15 cellular contexts compared by ENCODE assay signal in genomic region chr16:11986521-11987057, GRCh38. TPM values are rescaled to one million over a fixed set of nuclear protein-coding genes. Genes with fewer than 3 reads are reported as not detected.
A peak's percentile ranks its signal among the peaks of the same experiment; 100 is the strongest.
DNase-seq lines count a peak whose midpoint lies in the region; ATAC-seq and TF ChIP-seq lines count a peak whose summit lies in the region.
"Had no signal": no experiment of that assay in that cellular context is flagged by ENCODE, and none has a peak within 500 bp of the region (broad histone marks: within the 10 kb centered on the region; RNA-seq: fewer than 3 reads in every experiment).

No MANE protein-coding gene starts in this region.

- no peaks in the 10 kb centered on the region for H3K9me3 Mint-ChIP-seq in nephron

- H3K4me1 Mint-ChIP-seq in nephron = peaks cover 10% of the 10 kb centered on the region

- DNase-seq in AG10803 (ENCODE audit: low read depth) (peak; percentile 52), NCI-H2171 (lab: John Stamatoyannopoulos, UW) (peak; percentile 26), choroid plexus epithelial cell (ENCODE audit: low read depth) (peak; percentile 72), NK-92 (lab: John Stamatoyannopoulos, UW; ENCODE audit: unreplicated experiment) (no peak), PC-3 (no peak)
- DNase-seq: C1 segment of cervical spinal cord, H7, Kasumi-1, NCI-H1105, NCI-H1694, NCI-H774 had no signal

- no peaks in the 10 kb centered on the region for H3K9me3 ChIP-seq in PC-3 (ENCODE audit: low read length)

- no peak for TF ChIP-seq CTCF in AG10803 (conservative IDR thresholded peaks at IDR 0.05; ENCODE audit: low read length)
- no peak for TF ChIP-seq CTCF in choroid plexus epithelial cell (conservative IDR thresholded peaks at IDR 0.05; ENCODE audit: low read depth, low read length)
- TF ChIP-seq CTCF in nephron (IDR thresholded peaks at IDR 0.05; ENCODE audit: unreplicated experiment in 3 of 3) = no peak
- no peak for TF ChIP-seq CTCF in PC-3 (conservative IDR thresholded peaks at IDR 0.05; ENCODE audit: low read depth, low read length)

- BruUV-seq in PC-3 (replicated peaks; lab: Mats Ljungman, UMichigan) = no TSS peak

- H3K9ac ChIP-seq in PC-3 (ENCODE audit: low read length) = no peak overlapping the region

- CTCF ChIA-PET in PC-3 (lab: Charles Lee) = no interaction called here

- H3K27ac Mint-ChIP-seq in nephron = peak overlapping the region in 2 of 3 experiments; percentile 34 to 64

- H3K36me3 ChIP-seq in PC-3 (ENCODE audit: low read depth, low read length) = no peaks in the 10 kb centered on the region

- no peaks in the 10 kb centered on the region for H4K20me1 ChIP-seq in PC-3 (ENCODE audit: low read length)

- H3K27me3 ChIP-seq in PC-3 (ENCODE audit: low read length) = no peaks in the 10 kb centered on the region

- no peaks in the 10 kb centered on the region for H3K36me3 Mint-ChIP-seq in nephron (ENCODE audit: low read depth)

- ATAC-seq in HG03139 (IDR thresholded peaks at IDR 0.05; ENCODE audit: unreplicated experiment) (no peak), PC-3 (no peak)
- ATAC-seq: Panc1 had no signal

- H3K4me2 ChIP-seq in PC-3 (ENCODE audit: low read length) = no peak overlapping the region

- no peaks in the 10 kb centered on the region for H3K9me2 ChIP-seq in PC-3 (replicated peaks; ENCODE audit: low read length)

- H3K4me1 ChIP-seq in PC-3 (ENCODE audit: insufficient read depth, low read length) = no peaks in the 10 kb centered on the region

- no peak overlapping the region for H3K4me3 Mint-ChIP-seq in nephron

- intact Hi-C loops in PC-3 (cut with micrococcal nuclease) = no loop called here

- H3K4me3 ChIP-seq in AG10803 (ENCODE audit: low read length) (no peak overlapping the region), choroid plexus epithelial cell (ENCODE audit: low read depth, low read length) (no peak overlapping the region), PC-3 (ENCODE audit: low read length) (no peak overlapping the region)

- no peak overlapping the region for H2AFZ ChIP-seq in PC-3 (ENCODE audit: low read length)

- POLR2A ChIA-PET in PC-3 (lab: Charles Lee; ENCODE audit: unreplicated experiment) = no interaction called here

- H3K79me2 ChIP-seq in PC-3 (ENCODE audit: low read length) = no peaks in the 10 kb centered on the region

- H3K27me3 Mint-ChIP-seq in nephron (ENCODE audit: low read depth) = no peaks in the 10 kb centered on the region

- no peak overlapping the region for H3K27ac ChIP-seq in PC-3 (ENCODE audit: low read length)

- H3F3A ChIP-seq in PC-3 (ENCODE audit: low read length, unreplicated experiment) = no peaks in the 10 kb centered on the region

RNA-seq across cellular contexts. Expression of gene SNX29, which starts 10.1 kb away (rescaled TPM):
- 5.2 and 10.5 TPM in 2 replicates for total RNA-seq in PC-3 (2014; rRNA removed)

RNA-seq across cellular contexts. Expression of gene TNFRSF17, which starts 21.6 kb away (rescaled TPM):
- not detected in 2 replicates for total RNA-seq in PC-3 (2014; rRNA removed)
- total RNA-seq: H7, NCI-H460 had no signal

RNA-seq across cellular contexts. Expression of gene NPIPB2, which starts 44.7 kb away (rescaled TPM):
- total RNA-seq in PC-3 (2014; rRNA removed) = 2.4 and 2.8 TPM in 2 replicates

Comparison
In these comparisons a context has a peak if more than half of its experiments do, and no peak if none do; other contexts are left out.
1. DNase-seq: peak in AG10803 (single experiment), NCI-H2171 (single experiment) and choroid plexus epithelial cell (single experiment); none in NK-92 (single experiment) and PC-3 (single experiment).